In genomic region chr18:5475252-5475651, GRCh38 we compare ENCODE assay signal across 1 cellular context.
TF ChIP-seq lines count a peak whose summit lies in the region.

No MANE protein-coding gene starts in this region.

TF ChIP-seq in HepG2, 621 proteins besides CTCF, POLR2A, EP300 and RAD21:
- TF ChIP-seq ZC3H13 (CRISPR knock-in tag; IDR thresholded peaks at IDR 0.05) (no peak), HDAC2 (CRISPR knock-in tag; IDR thresholded peaks at IDR 0.05) (no peak), TFDP2 (CRISPR knock-in tag; IDR thresholded peaks at IDR 0.05) (no peak), SCMH1 (CRISPR knock-in tag; IDR thresholded peaks at IDR 0.05; ENCODE audit: borderline replicate concordance) (no peak), ZBTB4 (CRISPR knock-in tag; IDR thresholded peaks at IDR 0.05; ENCODE audit: borderline replicate concordance) (no peak), ZNF432 (CRISPR knock-in tag; IDR thresholded peaks at IDR 0.05; ENCODE audit: borderline replicate concordance) (no peak), ZNF33B (CRISPR knock-in tag; IDR thresholded peaks at IDR 0.05) (no peak), PCBP2 (optimal IDR thresholded peaks at IDR 0.05; ENCODE audit: low read depth, low read length, poor library complexity, severe bottlenecking) (no peak), ZNF468 (CRISPR knock-in tag; IDR thresholded peaks at IDR 0.05) (no peak), MNT (IDR thresholded peaks at IDR 0.05) (no peak), SUZ12 (IDR thresholded peaks at IDR 0.05; ENCODE audit: low read depth, low read length) (no peak), POLR2AphosphoS2 (IDR thresholded peaks at IDR 0.05; ENCODE audit: low read depth, low read length) (no peak)
- TF ChIP-seq, protein P1, sequence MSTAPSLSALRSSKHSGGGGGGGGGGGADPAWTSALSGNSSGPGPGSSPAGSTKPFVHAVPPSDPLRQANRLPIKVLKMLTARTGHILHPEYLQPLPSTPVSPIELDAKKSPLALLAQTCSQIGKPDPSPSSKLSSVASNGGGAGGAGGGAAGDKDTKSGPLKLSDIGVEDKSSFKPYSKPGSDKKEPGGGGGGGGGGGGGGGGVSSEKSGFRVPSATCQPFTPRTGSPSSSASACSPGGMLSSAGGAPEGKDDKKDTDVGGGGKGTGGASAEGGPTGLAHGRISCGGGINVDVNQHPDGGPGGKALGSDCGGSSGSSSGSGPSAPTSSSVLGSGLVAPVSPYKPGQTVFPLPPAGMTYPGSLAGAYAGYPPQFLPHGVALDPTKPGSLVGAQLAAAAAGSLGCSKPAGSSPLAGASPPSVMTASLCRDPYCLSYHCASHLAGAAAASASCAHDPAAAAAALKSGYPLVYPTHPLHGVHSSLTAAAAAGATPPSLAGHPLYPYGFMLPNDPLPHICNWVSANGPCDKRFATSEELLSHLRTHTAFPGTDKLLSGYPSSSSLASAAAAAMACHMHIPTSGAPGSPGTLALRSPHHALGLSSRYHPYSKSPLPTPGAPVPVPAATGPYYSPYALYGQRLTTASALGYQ (CRISPR knock-in tag; IDR thresholded peaks at IDR 0.05): no peak
